Comparison of ENCODE assay signal across 9 cellular contexts in the genomic region with DNA sequence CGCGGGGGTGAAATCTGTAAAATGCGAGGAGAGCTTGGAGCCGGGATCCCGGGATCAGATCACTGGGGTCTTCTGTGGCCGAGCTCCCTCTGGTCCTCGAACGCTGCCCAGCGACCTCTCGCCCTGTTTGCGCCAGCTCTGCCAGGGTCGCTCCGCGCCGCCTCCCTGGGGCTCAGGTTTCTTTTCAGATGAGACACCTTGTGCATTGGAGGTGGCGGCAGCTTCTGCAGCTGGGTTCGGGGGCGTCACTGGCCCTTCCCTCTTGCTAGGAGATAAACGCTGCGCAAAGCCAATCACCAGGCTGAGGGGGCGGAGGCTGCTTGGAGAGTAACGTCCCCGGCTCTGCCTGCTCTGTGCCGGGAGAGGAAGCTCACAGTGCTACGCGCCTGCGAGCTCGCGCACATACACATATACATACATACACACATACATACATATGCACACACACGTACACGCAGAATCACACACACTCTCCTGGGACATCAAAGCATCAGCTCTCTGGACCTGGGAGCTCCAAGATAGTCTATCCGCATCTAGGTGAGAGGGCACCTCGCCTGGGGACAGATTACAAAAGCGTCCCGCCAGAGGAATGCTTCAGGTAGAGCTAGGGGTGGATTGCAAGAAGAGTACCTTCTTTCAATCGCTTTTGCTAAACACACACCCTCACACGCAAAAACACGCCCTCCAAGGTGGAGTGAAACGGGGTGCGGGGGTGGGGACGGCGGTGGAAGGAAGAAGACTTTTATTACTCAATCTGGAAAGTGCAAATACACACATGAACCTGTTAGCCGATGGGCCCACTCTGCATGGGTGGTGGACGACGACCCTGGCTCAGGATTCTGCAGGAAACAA. TPM values are rescaled to one million over a fixed set of nuclear protein-coding genes. Genes with fewer than 3 reads are reported as not detected.
A peak's percentile ranks its signal among the peaks of the same experiment; 100 is the strongest.
DNase-seq lines count a peak whose midpoint lies in the region; ATAC-seq and TF ChIP-seq lines count a peak whose summit lies in the region.
"Had no signal": no experiment of that assay in that cellular context is flagged by ENCODE, and none has a peak within 500 bp of the region (broad histone marks: within the 10 kb centered on the region; RNA-seq: fewer than 3 reads in every experiment).

A gene with protein sequence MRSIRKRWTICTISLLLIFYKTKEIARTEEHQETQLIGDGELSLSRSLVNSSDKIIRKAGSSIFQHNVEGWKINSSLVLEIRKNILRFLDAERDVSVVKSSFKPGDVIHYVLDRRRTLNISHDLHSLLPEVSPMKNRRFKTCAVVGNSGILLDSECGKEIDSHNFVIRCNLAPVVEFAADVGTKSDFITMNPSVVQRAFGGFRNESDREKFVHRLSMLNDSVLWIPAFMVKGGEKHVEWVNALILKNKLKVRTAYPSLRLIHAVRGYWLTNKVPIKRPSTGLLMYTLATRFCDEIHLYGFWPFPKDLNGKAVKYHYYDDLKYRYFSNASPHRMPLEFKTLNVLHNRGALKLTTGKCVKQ (minus strand): TSS at position 247 of the 852 bp plus-strand sequence. CDS start 327 bp downstream, outside the sequence.

- peak; percentile 92 for TF ChIP-seq POLR2A in Raji (IDR thresholded peaks at IDR 0.05; ENCODE audit: insufficient read depth, low read depth, low read length)

- peak; percentile 64 for ATAC-seq in GM21447 (IDR thresholded peaks at IDR 0.05; ENCODE audit: unreplicated experiment)

- DNase-seq in COLO668 (lab: John Stamatoyannopoulos, UW; ENCODE audit: unreplicated experiment) (peak; percentile 53), activated gamma-delta T cell (lab: John Stamatoyannopoulos, UW) (peak; percentile 70), germinal center (ENCODE audit: low spot score) (peak; percentile 83), nucleus accumbens (lab: John Stamatoyannopoulos, UW) (peak in 45 of 56 donors; percentile 21 to 82 (median 49))
- DNase-seq in Jurkat, Clone E6-1 (ENCODE audit: low read depth, low spot score): peak; percentile 98

- no peak for TF ChIP-seq CTCF in subcutaneous adipose tissue (IDR thresholded peaks at IDR 0.05; ENCODE audit: low read depth)

- H3K4me3 ChIP-seq in Jurkat, Clone E6-1 (ENCODE audit: low read length): peak within 1 kb of the TSS; percentile 77
- H3K4me3 ChIP-seq: SJSA1 had no signal

RNA-seq across cellular contexts. Expression of the gene that starts here (rescaled TPM):
- 17.9 TPM for polyA plus RNA-seq in Jurkat, Clone E6-1 (2012; ENCODE audit: insufficient read depth, insufficient read length)
- 10 to 100 TPM in 3 of 4 donors, 1 to 10 TPM in 1; 5.5 to 20.1 (median 12.2) TPM for total RNA-seq in subcutaneous adipose tissue
- total RNA-seq: SJSA1 had no signal

Comparison
In these comparisons a context has a peak if more than half of its experiments do, and no peak if none do; other contexts are left out.
1. Peak in every context shown above with its lines: DNase-seq, ATAC-seq and H3K4me3 ChIP-seq.